ENCODE assay signal across 15 cellular contexts in the genomic region with DNA sequence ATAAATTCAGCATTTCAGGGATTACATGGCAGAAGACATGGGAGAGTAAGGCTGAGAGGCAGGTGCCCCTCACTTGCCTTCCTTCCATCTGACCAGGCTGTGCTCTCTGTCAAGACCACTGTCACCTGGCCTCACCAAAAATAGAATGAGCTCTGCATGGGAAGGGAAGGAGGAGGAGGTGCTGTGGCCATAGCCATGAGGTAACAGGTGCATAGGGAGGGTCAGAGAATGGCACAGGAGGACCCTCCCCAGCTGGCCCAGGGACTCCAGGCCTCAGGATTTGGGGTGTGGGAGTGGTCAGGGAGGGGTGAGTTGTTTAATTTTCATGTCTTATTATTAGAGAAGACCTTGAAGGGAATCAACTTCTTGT.
DNase-seq lines count a peak whose midpoint lies in the region; ATAC-seq and TF ChIP-seq lines count a peak whose summit lies in the region.
"Had no signal": no experiment of that assay in that cellular context is flagged by ENCODE, and none has a peak within 500 bp of the region (broad histone marks: within the 10 kb centered on the region; RNA-seq: fewer than 3 reads in every experiment).

No MANE protein-coding gene starts in this region.

- H3K27me3 Mint-ChIP-seq in progenitor cell of endocrine pancreas, result no peaks in the 10 kb centered on the region

- peaks cover 6% of the 10 kb centered on the region for H3K4me1 Mint-ChIP-seq in progenitor cell of endocrine pancreas (ENCODE audit: low read depth)

- H3K9me3 Mint-ChIP-seq in progenitor cell of endocrine pancreas (ENCODE audit: low read depth), result no peaks in the 10 kb centered on the region

- no peaks in the 10 kb centered on the region for H3K9me3 ChIP-seq in adrenal gland (replicated peaks in 1 of 3)

- H3K36me3 Mint-ChIP-seq in progenitor cell of endocrine pancreas (ENCODE audit: insufficient read depth), result no peaks in the 10 kb centered on the region

- no peak overlapping the region for H3K4me3 ChIP-seq in adrenal gland
- H3K4me3 ChIP-seq: GM23338, SK-N-MC had no signal

- H3K27me3 ChIP-seq in adrenal gland, result no peaks in the 10 kb centered on the region

- H3K27ac Mint-ChIP-seq in progenitor cell of endocrine pancreas, result peak overlapping the region; percentile 11
- H3K27ac Mint-ChIP-seq: GM23338 had no signal

- DNase-seq in NCI-H2081 (lab: John Stamatoyannopoulos, UW) (peak; percentile 56 to 90), NCI-H2081 treated with DMSO at 0.1 percent for 48 hours (lab: John Stamatoyannopoulos, UW) (no peak), NCI-H187 treated with DMSO at 0.1 percent for 48 hours (lab: John Stamatoyannopoulos, UW) (peak; percentile 89), NCI-H774 (lab: John Stamatoyannopoulos, UW) (peak; percentile 93), progenitor cell of endocrine pancreas (ENCODE audit: low spot score, unreplicated experiment) (no peak), adrenal gland (no peak)
- DNase-seq: C1 segment of cervical spinal cord, DMS79 treated with DMSO at 0.1 percent for 48 hours, NCI-H446 treated with DMSO at 0.1 percent for 48 hours, T-helper 1 cell had no signal

- no peak for TF ChIP-seq CTCF in progenitor cell of endocrine pancreas (IDR thresholded peaks at IDR 0.05; ENCODE audit: unreplicated experiment)
- no peak for TF ChIP-seq CTCF in adrenal gland (IDR thresholded peaks at IDR 0.05)

- TF ChIP-seq POLR2A in adrenal gland (IDR thresholded peaks at IDR 0.05), result no peak

- intact Hi-C loops in adrenal gland (cut with DNase I), result loop anchor here in 1 of 2 donors (10.0 kb wide), 1 partner anchor 165 kb away; no protein-coding TSS in a partner anchor

- H3K4me1 ChIP-seq in adrenal gland (replicated peaks in 1 of 2), result no peaks in the 10 kb centered on the region

- no peak overlapping the region for H3K4me3 Mint-ChIP-seq in progenitor cell of endocrine pancreas (ENCODE audit: low read depth)
- H3K4me3 Mint-ChIP-seq: GM23338 had no signal

- no peaks in the 10 kb centered on the region for H3K36me3 ChIP-seq in adrenal gland (replicated peaks in 1 of 2)

- no peak overlapping the region for H3K27ac ChIP-seq in adrenal gland
- H3K27ac ChIP-seq: SK-N-MC had no signal

- ATAC-seq in GM21515 (IDR thresholded peaks at IDR 0.05; ENCODE audit: unreplicated experiment) (no peak), GM21381 (IDR thresholded peaks at IDR 0.05; ENCODE audit: unreplicated experiment) (no peak)
- ATAC-seq: GM23338, PC-3 had no signal

Comparison
In these comparisons a context has a peak if more than half of its experiments do, and no peak if none do; other contexts are left out.
1. DNase-seq: peak in NCI-H2081 (2 of 2), NCI-H187 treated with DMSO at 0.1 percent for 48 hours (single experiment) and NCI-H774 (single experiment); none in NCI-H2081 treated with DMSO at 0.1 percent for 48 hours (single experiment), progenitor cell of endocrine pancreas (single experiment) and adrenal gland (0 of 7).